9 cellular contexts compared by ENCODE assay signal in genomic region chr3:54146383-54147239, GRCh38. TPM values are rescaled to one million over a fixed set of nuclear protein-coding genes. Genes with fewer than 3 reads are reported as not detected.
DNase-seq lines count a peak whose midpoint lies in the region; ATAC-seq and TF ChIP-seq lines count a peak whose summit lies in the region.
"Had no signal": no experiment of that assay in that cellular context is flagged by ENCODE, and none has a peak within 500 bp of the region (broad histone marks: within the 10 kb centered on the region; RNA-seq: fewer than 3 reads in every experiment).

No MANE protein-coding gene starts in this region.

- 15% methylated on average over 15 of the region's 15 CpGs for WGBS in right cardiac atrium
- WGBS in stomach, 5 donors, result 12 to 24% (median 14%) methylated on average over 9 to 15 of the region's 15 CpGs

- no peak overlapping the region for H3K4me3 ChIP-seq in LNCaP clone FGC (ENCODE audit: low read depth, low read length)
- H3K4me3 ChIP-seq in right cardiac atrium (ENCODE audit: low read length), result no peak overlapping the region
- H3K4me3 ChIP-seq in stomach, result no peak overlapping the region

- DNase-seq in GM03348 (ENCODE audit: low spot score) (peak; percentile 31), LNCaP clone FGC (ENCODE audit: low read depth) (no peak), UCSD-AML1 (lab: John Stamatoyannopoulos, UW; ENCODE audit: unreplicated experiment) (peak; percentile 30), right cardiac atrium (peak; percentile 74 to 89 (median 86)), stomach (peak; percentile 67), SKM-1 (lab: John Stamatoyannopoulos, UW; ENCODE audit: unreplicated experiment) (no peak)

- no peak for TF ChIP-seq POLR2A in stomach (IDR thresholded peaks at IDR 0.05)

- H3K9me3 ChIP-seq in right cardiac atrium (ENCODE audit: control insufficient read depth, low read length) (no peaks in the 10 kb centered on the region), stomach (no peaks in the 10 kb centered on the region)

- H3K27ac ChIP-seq in right cardiac atrium (ENCODE audit: low read length), result no peak overlapping the region
- H3K27ac ChIP-seq in stomach, result no peak overlapping the region

- peaks cover 6% of the 10 kb centered on the region for H3K4me1 ChIP-seq in right cardiac atrium (ENCODE audit: control insufficient read depth, insufficient read depth, low read length)
- H3K4me1 ChIP-seq in stomach, result peaks cover 0 to 10% (median 2%) of the 10 kb centered on the region in 4 donors

- ATAC-seq in right cardiac atrium (peak; percentile 89 to 91), GM19351 (IDR thresholded peaks at IDR 0.05; ENCODE audit: unreplicated experiment) (no peak), GM18858 (IDR thresholded peaks at IDR 0.05; ENCODE audit: unreplicated experiment) (no peak)

- intact Hi-C loops in right cardiac atrium (cut with DNase I), result loop anchor here in 2 of 4 donors (5.0 to 10.0 kb wide), 3 partner anchors 202 to 228 kb away; no protein-coding TSS in a partner anchor
- intact Hi-C loops in stomach (cut with DNase I; ENCODE audit: low total_unique reads), result loop anchor here (10.0 kb wide), 1 partner anchor 228 kb away; no protein-coding TSS in a partner anchor

- no peaks in the 10 kb centered on the region for H3K27me3 ChIP-seq in right cardiac atrium (ENCODE audit: control insufficient read depth, insufficient read depth)
- H3K27me3 ChIP-seq in stomach, result no peaks in the 10 kb centered on the region

- no peaks in the 10 kb centered on the region for H3K36me3 ChIP-seq in stomach

- TF ChIP-seq EP300 in stomach (IDR thresholded peaks at IDR 0.05), result no peak

- TF ChIP-seq CTCF in LNCaP clone FGC (IDR thresholded peaks at IDR 0.05; ENCODE audit: control insufficient read depth, extremely low read depth, insufficient read depth) (peak; percentile 99), stomach (IDR thresholded peaks at IDR 0.05) (peak in 5 of 7 experiments; percentile 45 to 74 (median 70))

RNA-seq across cellular contexts. Expression of gene CACNA2D3, which starts 24.3 kb away (rescaled TPM):
- total RNA-seq in right cardiac atrium (10 to 100 TPM; 29.2 to 64.5 (median 45.5) TPM), stomach (10 to 100 TPM in 2 of 5 donors, 1 to 10 TPM in 2, not detected in 1; 2.9 to 54.0 (median 10.9) TPM)
- polyA plus RNA-seq in right cardiac atrium (42.4 TPM), stomach (1 to 10 TPM in 2 of 3 donors, under 1 TPM in 1; 0.56 to 1.8 (median 1.5) TPM)
- total RNA-seq: endothelial cell of umbilical vein had no signal
- polyA plus RNA-seq: endothelial cell of umbilical vein had no signal

Comparison
In these comparisons a context has a peak if more than half of its experiments do, and no peak if none do; other contexts are left out.
1. DNase-seq: peak in GM03348 (single experiment), UCSD-AML1 (single experiment), right cardiac atrium (3 of 3) and stomach (single experiment); none in LNCaP clone FGC (single experiment) and SKM-1 (single experiment).
2. ATAC-seq: peak in right cardiac atrium (2 of 2); none in GM19351 (single experiment) and GM18858 (single experiment).